ENCODE assay signal across 1 cellular context in the genomic region with DNA sequence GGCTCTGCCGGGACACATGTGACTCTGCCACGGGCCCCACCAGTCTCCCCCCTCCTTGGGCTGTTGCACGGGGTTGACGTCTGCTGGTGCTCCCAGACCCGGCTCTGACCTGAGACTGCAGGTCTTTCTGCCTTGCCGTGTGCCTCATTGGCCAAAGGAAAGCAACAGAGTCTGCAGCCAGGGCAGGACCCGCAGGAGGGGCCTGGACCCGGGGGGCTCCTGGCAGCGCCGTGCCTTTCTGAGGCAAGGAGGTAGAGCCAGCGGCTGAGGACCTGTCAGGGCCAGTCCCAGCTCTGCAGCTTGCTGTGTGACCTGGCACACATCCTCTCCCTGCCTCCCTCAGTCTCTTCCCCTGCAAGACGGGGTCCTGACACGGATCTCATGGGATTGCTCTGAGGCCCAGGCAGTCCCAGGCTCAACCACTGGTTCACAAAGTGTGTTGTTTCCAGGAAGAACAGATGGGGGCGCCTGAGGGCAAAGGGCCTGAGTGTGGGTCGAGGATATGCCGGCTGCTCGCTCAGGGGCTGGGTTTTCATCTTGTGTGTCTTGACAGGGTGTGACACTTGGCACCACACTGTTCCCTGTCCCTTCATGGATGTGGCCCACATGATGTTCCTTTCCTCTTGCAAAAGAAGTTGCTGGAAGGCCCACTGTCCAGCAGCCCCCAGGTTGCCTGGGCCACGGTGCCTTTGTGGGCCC.
TF ChIP-seq lines count a peak whose summit lies in the region.

No MANE protein-coding gene starts in this region.

TF ChIP-seq in HEK293, 187 proteins besides CTCF, POLR2A, EP300 and RAD21 (continued from another document):
- TF ChIP-seq PRDM4 (tag by site-specific recombination; IDR thresholded peaks at IDR 0.05) (no peak), ZNF623 (tag by site-specific recombination; IDR thresholded peaks at IDR 0.05) (no peak), ZNF121 (tag by site-specific recombination; IDR thresholded peaks at IDR 0.05) (no peak)
